In genomic region chr2:204611764-204612163, GRCh38 we compare ENCODE assay signal across 19 cellular contexts.
DNase-seq lines count a peak whose midpoint lies in the region; ATAC-seq and TF ChIP-seq lines count a peak whose summit lies in the region.
"Had no signal": no experiment of that assay in that cellular context is flagged by ENCODE, and none has a peak within 500 bp of the region (broad histone marks: within the 10 kb centered on the region; RNA-seq: fewer than 3 reads in every experiment).

No MANE protein-coding gene starts in this region.

- peak overlapping the region; percentile 37 for H3K27ac ChIP-seq in muscle layer of colon (ENCODE audit: low read depth, low read length)
- no peak overlapping the region for H3K27ac ChIP-seq in colonic mucosa
- H3K27ac ChIP-seq: 22Rv1, KMS-11 had no signal

- H3K9me3 ChIP-seq in muscle layer of colon (ENCODE audit: low read length) (no peaks in the 10 kb centered on the region), colonic mucosa (no peaks in the 10 kb centered on the region)
- H3K9me3 ChIP-seq: BE2C had no signal

- H3K36me3 ChIP-seq in muscle layer of colon (ENCODE audit: insufficient read depth, low read length) (no peaks in the 10 kb centered on the region), colonic mucosa (no peaks in the 10 kb centered on the region)
- H3K36me3 ChIP-seq: BE2C had no signal

- ATAC-seq in left colon, result peak; percentile 32
- ATAC-seq in GM21717 (IDR thresholded peaks at IDR 0.05; ENCODE audit: unreplicated experiment), result no peak
- ATAC-seq in HG03196 (IDR thresholded peaks at IDR 0.05; ENCODE audit: unreplicated experiment), result no peak
- ATAC-seq: GM23338 had no signal

- DNase-seq in NCI-H2171 treated with DMSO at 0.1 percent for 48 hours (lab: John Stamatoyannopoulos, UW) (peak; percentile 5), NCI-H2171 (lab: John Stamatoyannopoulos, UW) (no peak), left colon (no peak), colonic mucosa (no peak)
- DNase-seq in activated CD4-positive, alpha-beta T cell treated with anti-CD3 and anti-CD28 coated beads, Interleukin-2, amount 50 U/mL, for 1 hour, result no peak
- DNase-seq: BE2C; C1 segment of cervical spinal cord; CD4-positive, CD25-positive, alpha-beta regulatory T cell; CD8-positive, alpha-beta memory T cell; DMS153; DMS79; GDM1; HCEC 1CT had no signal

- no peaks in the 10 kb centered on the region for H3K27me3 ChIP-seq in muscle layer of colon (ENCODE audit: control insufficient read depth in 1 of 2, insufficient read depth in 2 of 2, low read length in 2 of 2)
- H3K27me3 ChIP-seq in colonic mucosa, result no peaks in the 10 kb centered on the region
- H3K27me3 ChIP-seq: BE2C had no signal

- no peak for TF ChIP-seq CTCF in colonic mucosa (IDR thresholded peaks at IDR 0.05)

- H3K9ac ChIP-seq in muscle layer of colon (ENCODE audit: low read length), result no peak overlapping the region
- no peak overlapping the region for H3K9ac ChIP-seq in colonic mucosa (ENCODE audit: low read depth in 2 of 2, low read length in 2 of 2)
- H3K9ac ChIP-seq: KMS-11 had no signal

- intact Hi-C loops in left colon (cut with DNase I, micrococcal nuclease) (no loop called here), colonic mucosa (cut with DNase I) (no loop called here)

- H3K4me3 ChIP-seq in muscle layer of colon (ENCODE audit: low read depth in 1 of 2, low read length in 2 of 2) (no peak overlapping the region), colonic mucosa (no peak overlapping the region)
- H3K4me3 ChIP-seq: GM23338 had no signal

- H3K4me1 ChIP-seq in muscle layer of colon (ENCODE audit: insufficient read depth, low read length), result peaks cover 71% of the 10 kb centered on the region
- H3K4me1 ChIP-seq in colonic mucosa, result no peaks in the 10 kb centered on the region
- H3K4me1 ChIP-seq: BE2C had no signal
